ENCODE assay signal across 1 cellular context in the genomic region with DNA sequence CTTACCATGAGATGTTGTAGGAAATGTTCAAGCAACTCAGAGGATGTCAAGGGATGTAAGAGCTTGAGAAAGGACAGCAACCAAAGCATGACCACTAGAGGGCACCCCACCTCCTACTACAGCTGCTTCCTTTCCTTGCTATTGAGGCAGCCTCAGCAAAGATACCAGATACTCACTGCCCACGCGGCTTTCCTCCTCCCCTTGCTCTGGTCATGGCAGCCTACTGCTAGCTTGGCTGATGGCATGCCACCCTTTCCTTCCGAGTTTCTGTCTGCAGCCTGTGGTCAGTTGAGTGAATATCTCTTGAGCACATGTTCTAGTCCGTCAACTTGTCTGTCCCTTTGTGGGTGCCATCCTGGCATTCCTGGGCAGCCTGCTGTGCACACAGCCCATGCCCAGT.
TF ChIP-seq lines count a peak whose summit lies in the region.

No MANE protein-coding gene starts in this region.

TF ChIP-seq in GM12878, 131 proteins besides CTCF, POLR2A, EP300 and RAD21 (continued from another document):
- TF ChIP-seq, protein P1, sequence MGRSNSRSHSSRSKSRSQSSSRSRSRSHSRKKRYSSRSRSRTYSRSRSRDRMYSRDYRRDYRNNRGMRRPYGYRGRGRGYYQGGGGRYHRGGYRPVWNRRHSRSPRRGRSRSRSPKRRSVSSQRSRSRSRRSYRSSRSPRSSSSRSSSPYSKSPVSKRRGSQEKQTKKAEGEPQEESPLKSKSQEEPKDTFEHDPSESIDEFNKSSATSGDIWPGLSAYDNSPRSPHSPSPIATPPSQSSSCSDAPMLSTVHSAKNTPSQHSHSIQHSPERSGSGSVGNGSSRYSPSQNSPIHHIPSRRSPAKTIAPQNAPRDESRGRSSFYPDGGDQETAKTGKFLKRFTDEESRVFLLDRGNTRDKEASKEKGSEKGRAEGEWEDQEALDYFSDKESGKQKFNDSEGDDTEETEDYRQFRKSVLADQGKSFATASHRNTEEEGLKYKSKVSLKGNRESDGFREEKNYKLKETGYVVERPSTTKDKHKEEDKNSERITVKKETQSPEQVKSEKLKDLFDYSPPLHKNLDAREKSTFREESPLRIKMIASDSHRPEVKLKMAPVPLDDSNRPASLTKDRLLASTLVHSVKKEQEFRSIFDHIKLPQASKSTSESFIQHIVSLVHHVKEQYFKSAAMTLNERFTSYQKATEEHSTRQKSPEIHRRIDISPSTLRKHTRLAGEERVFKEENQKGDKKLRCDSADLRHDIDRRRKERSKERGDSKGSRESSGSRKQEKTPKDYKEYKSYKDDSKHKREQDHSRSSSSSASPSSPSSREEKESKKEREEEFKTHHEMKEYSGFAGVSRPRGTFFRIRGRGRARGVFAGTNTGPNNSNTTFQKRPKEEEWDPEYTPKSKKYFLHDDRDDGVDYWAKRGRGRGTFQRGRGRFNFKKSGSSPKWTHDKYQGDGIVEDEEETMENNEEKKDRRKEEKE (IDR thresholded peaks at IDR 0.05): no peak
- TF ChIP-seq, protein P2, sequence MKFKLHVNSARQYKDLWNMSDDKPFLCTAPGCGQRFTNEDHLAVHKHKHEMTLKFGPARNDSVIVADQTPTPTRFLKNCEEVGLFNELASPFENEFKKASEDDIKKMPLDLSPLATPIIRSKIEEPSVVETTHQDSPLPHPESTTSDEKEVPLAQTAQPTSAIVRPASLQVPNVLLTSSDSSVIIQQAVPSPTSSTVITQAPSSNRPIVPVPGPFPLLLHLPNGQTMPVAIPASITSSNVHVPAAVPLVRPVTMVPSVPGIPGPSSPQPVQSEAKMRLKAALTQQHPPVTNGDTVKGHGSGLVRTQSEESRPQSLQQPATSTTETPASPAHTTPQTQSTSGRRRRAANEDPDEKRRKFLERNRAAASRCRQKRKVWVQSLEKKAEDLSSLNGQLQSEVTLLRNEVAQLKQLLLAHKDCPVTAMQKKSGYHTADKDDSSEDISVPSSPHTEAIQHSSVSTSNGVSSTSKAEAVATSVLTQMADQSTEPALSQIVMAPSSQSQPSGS (IDR thresholded peaks at IDR 0.05; ENCODE audit: low read length): no peak
- no peak for TF ChIP-seq TCF7 (IDR thresholded peaks at IDR 0.05; ENCODE audit: borderline replicate concordance)
- no peak for TF ChIP-seq MTA3 (IDR thresholded peaks at IDR 0.05; ENCODE audit: borderline replicate concordance, low read length)
- TF ChIP-seq, protein P3, sequence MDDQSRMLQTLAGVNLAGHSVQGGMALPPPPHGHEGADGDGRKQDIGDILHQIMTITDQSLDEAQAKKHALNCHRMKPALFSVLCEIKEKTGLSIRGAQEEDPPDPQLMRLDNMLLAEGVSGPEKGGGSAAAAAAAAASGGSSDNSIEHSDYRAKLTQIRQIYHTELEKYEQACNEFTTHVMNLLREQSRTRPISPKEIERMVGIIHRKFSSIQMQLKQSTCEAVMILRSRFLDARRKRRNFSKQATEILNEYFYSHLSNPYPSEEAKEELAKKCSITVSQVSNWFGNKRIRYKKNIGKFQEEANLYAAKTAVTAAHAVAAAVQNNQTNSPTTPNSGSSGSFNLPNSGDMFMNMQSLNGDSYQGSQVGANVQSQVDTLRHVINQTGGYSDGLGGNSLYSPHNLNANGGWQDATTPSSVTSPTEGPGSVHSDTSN (IDR thresholded peaks at IDR 0.05; ENCODE audit: insufficient replicate concordance, low read depth, low read length): no peak
- TF ChIP-seq IRF4 (IDR thresholded peaks at IDR 0.05; ENCODE audit: low read depth, low read length): peak; percentile 57
- TF ChIP-seq STAT3 (IDR thresholded peaks at IDR 0.05; ENCODE audit: low read depth, low read length): no peak
